Comparison of ENCODE assay signal across 8 cellular contexts in genomic region chr21:43790053-43790524, GRCh38. TPM values are rescaled to one million over a fixed set of nuclear protein-coding genes. Genes with fewer than 3 reads are reported as not detected.
DNase-seq lines count a peak whose midpoint lies in the region; ATAC-seq and TF ChIP-seq lines count a peak whose summit lies in the region.

No MANE protein-coding gene starts in this region.

- H3F3A ChIP-seq in DOHH2 (ENCODE audit: control insufficient read depth, insufficient read depth), result no peaks in the 10 kb centered on the region

- TF ChIP-seq POLR2A in ovary (IDR thresholded peaks at IDR 0.05), result no peak

- H3K36me3 ChIP-seq in DOHH2 (ENCODE audit: control insufficient read depth, low read length) (peaks cover 57% of the 10 kb centered on the region), Panc1 (ENCODE audit: control insufficient read depth, insufficient read depth, low read length) (peaks cover 3% of the 10 kb centered on the region; the same call in 1 of the 2 replicates), ovary (no peaks in the 10 kb centered on the region)

- no peak for ATAC-seq in Panc1

- H3K4me2 ChIP-seq in DOHH2 (ENCODE audit: low read length), result peak overlapping the region; percentile 99

- H4K20me1 ChIP-seq in DOHH2 (ENCODE audit: control insufficient read depth, insufficient read depth, low read depth, low read length), result peaks cover 4% of the 10 kb centered on the region; the same call in 1 of the 2 replicates

- no peak for TF ChIP-seq CTCF in DOHH2 (IDR thresholded peaks at IDR 0.05; ENCODE audit: low read depth, low read length, poor library complexity, severe bottlenecking)
- no peak for TF ChIP-seq CTCF in Panc1 (IDR thresholded peaks at IDR 0.05)
- TF ChIP-seq CTCF in ovary (IDR thresholded peaks at IDR 0.05), result no peak

- H3K79me2 ChIP-seq in DOHH2 (ENCODE audit: control insufficient read depth, low read length), result peaks cover 57% of the 10 kb centered on the region

- no peaks in the 10 kb centered on the region for H3K9me2 ChIP-seq in DOHH2 (replicated peaks; ENCODE audit: control insufficient read depth, low read length)

- DNase-seq in Panc1 (ENCODE audit: low read depth, low spot score) (no peak), epithelial cell of prostate (ENCODE audit: low read depth, low spot score) (no peak), ovary (peak in 1 of 5 donors; percentile 26), hypothalamus (lab: John Stamatoyannopoulos, UW) (no peak), hippocampal formation (lab: John Stamatoyannopoulos, UW) (no peak), HK-2 (ENCODE audit: unreplicated experiment) (no peak), NCI-H446 treated with DMSO at 0.1 percent for 48 hours (lab: John Stamatoyannopoulos, UW) (no peak)

- POLR2A ChIA-PET in Panc1 (lab: Charles Lee), result no interaction called here

- WGBS in ovary, 3 donors, result 5 to 7% (median 6%) methylated on average over 12 of the region's 12 CpGs

- H3K27ac ChIP-seq in DOHH2 (ENCODE audit: low read depth, low read length) (no peak overlapping the region), Panc1 (ENCODE audit: low read length) (peak overlapping the region; percentile 84), epithelial cell of prostate (peak overlapping the region; percentile 80), ovary (peak overlapping the region in 1 of 2 donors; percentile 60)

- H3K4me3 ChIP-seq in DOHH2 (ENCODE audit: low read length) (peak overlapping the region; percentile 100), Panc1 (ENCODE audit: low read depth in 2 of 2, low read length in 2 of 2) (peak overlapping the region; percentile 76 to 93), ovary (peak overlapping the region; percentile 94)

- TF ChIP-seq EP300 in ovary (IDR thresholded peaks at IDR 0.05), result no peak

- H3K9me3 ChIP-seq in DOHH2 (ENCODE audit: control insufficient read depth, insufficient read depth, low read length) (no peaks in the 10 kb centered on the region), Panc1 (ENCODE audit: control insufficient read depth, insufficient read depth, low read depth, low read length) (no peaks in the 10 kb centered on the region), ovary (no peaks in the 10 kb centered on the region)

- in situ Hi-C loops in Panc1 (cut with HindIII; ENCODE audit: low pct_unique_long_range_greater_than_20kb, low sequenced_read_pairs), result no loop called here

- H3K4me1 ChIP-seq in DOHH2 (ENCODE audit: control insufficient read depth, low read length) (peaks cover 23% of the 10 kb centered on the region), Panc1 (ENCODE audit: control insufficient read depth, insufficient read depth, low read length) (0 out of 2 replicates have a peak, but pooled peaks cover 6% of the 10 kb centered on the region), ovary (ENCODE audit: insufficient read depth) (peaks cover 5% of the 10 kb centered on the region)

- CTCF ChIA-PET in Panc1 (lab: Charles Lee), result no interaction called here

- no TSS peak for BruUV-seq in Panc1 (replicated peaks; lab: Mats Ljungman, UMichigan)

- H3K27me3 ChIP-seq in DOHH2 (ENCODE audit: control insufficient read depth, low read length) (no peaks in the 10 kb centered on the region), Panc1 (ENCODE audit: control insufficient read depth, insufficient read depth, low read length) (no peaks in the 10 kb centered on the region), ovary (no peaks in the 10 kb centered on the region)

- intact Hi-C loops in Panc1 (cut with micrococcal nuclease; ENCODE audit: unreplicated experiment) (no loop called here), ovary (cut with DNase I) (loop anchor here in 2 of 4 donors (5.0 to 10.0 kb wide), 2 partner anchors 75 to 187 kb away; partner anchors contain the start of gene AGPAT3 (in 1 of the 2))

RNA-seq across cellular contexts. Expression of gene RRP1, which starts 0.7 kb away (rescaled TPM):
- total RNA-seq in Panc1 (2021; ENCODE audit: unreplicated experiment), result 41.8 TPM
- 45.9 TPM for polyA plus RNA-seq in Panc1 (2012; ENCODE audit: insufficient read length)
- 10 to 100 TPM in 6 of 7 donors, 1 to 10 TPM in 1; 8.5 to 29.3 (median 25.2) TPM for total RNA-seq in ovary
- 10 to 100 TPM; 11.9 to 12.2 TPM for polyA plus RNA-seq in ovary

RNA-seq across cellular contexts. Expression of gene CSTB, which starts 14.0 kb away (rescaled TPM):
- total RNA-seq in Panc1 (2021; ENCODE audit: unreplicated experiment) (72.5 TPM), ovary (10 to 100 TPM in 6 of 7 donors, 1 to 10 TPM in 1; 7.2 to 58.2 (median 37.4) TPM)
- 127 TPM for polyA plus RNA-seq in Panc1 (2012; ENCODE audit: insufficient read length)
- polyA plus RNA-seq in ovary, result 10 to 100 TPM; 36.5 to 81.8 TPM
